In the genomic region with DNA sequence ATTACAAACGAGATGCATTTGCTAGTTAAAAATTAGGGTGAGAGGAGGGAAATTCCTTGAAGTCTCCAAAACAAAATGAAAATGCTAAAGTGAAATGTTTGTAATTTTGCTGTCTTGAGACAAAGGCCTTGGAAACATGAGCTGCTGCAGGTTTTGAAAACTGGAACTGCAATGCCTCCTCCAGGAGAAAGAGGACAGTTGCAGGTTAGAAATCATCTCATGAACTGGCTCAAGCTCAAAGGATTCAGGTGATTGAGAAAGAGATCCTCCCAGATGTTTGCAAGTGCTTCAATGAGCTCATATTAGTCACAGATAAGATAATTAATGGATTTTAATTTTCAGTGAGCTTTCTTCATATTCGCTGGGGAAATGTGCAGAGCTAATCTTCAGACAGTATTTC, we compare ENCODE assay signal across 10 cellular contexts. TPM values are rescaled to one million over a fixed set of nuclear protein-coding genes. Genes with fewer than 3 reads are reported as not detected.
A peak's percentile ranks its signal among the peaks of the same experiment; 100 is the strongest.
DNase-seq lines count a peak whose midpoint lies in the region; ATAC-seq, FAIRE-seq and TF ChIP-seq lines count a peak whose summit lies in the region.
"Had no signal": no experiment of that assay in that cellular context is flagged by ENCODE, and none has a peak within 500 bp of the region (broad histone marks: within the 10 kb centered on the region; RNA-seq: fewer than 3 reads in every experiment).

No MANE protein-coding gene starts in this region.

- no peaks in the 10 kb centered on the region for H3K9me1 ChIP-seq in endothelial cell of umbilical vein (replicated peaks; ENCODE audit: control insufficient read depth, extremely low read depth, insufficient read depth, low read length)

- H3K9ac ChIP-seq in endothelial cell of umbilical vein (replicated peaks; ENCODE audit: extremely low read depth, insufficient read depth, low read length) = no peak overlapping the region

- H3K27me3 ChIP-seq in endothelial cell of umbilical vein (ENCODE audit: control insufficient read depth in 2 of 2, insufficient read depth in 2 of 2, low read length in 2 of 2) (no peaks in the 10 kb centered on the region), gastrocnemius medialis (no peaks in the 10 kb centered on the region)

- H3K27me3 Mint-ChIP-seq in T-helper 2 cell treated with Interferon-gamma antibody and Interleukin-4, amounts not matched to agents 5 μg/mL and 100 μg/mL, for 36 hours (ENCODE audit: low read depth) = no peaks in the 10 kb centered on the region
- H3K27me3 Mint-ChIP-seq: activated naive CD8-positive, alpha-beta T cell had no signal

- peak; percentile 6 to 8 for TF ChIP-seq CTCF in endothelial cell of umbilical vein (IDR thresholded peaks at IDR 0.05; ENCODE audit: extremely low read depth in 1 of 2, insufficient read depth in 1 of 2, low read depth in 1 of 2, low read length in 2 of 2)
- TF ChIP-seq CTCF in gastrocnemius medialis (IDR thresholded peaks at IDR 0.05 in 4 of 5, conservative IDR thresholded peaks at IDR 0.05 in 1 of 5) = peak in 2 of 5 experiments; percentile 33 to 38

- FAIRE-seq in endothelial cell of umbilical vein (lab: Jason Lieb, UNC) = no peak

- no peaks in the 10 kb centered on the region for H3K4me1 Mint-ChIP-seq in T-helper 2 cell treated with Interferon-gamma antibody and Interleukin-4, amounts not matched to agents 5 μg/mL and 100 μg/mL, for 36 hours (ENCODE audit: low read depth)

- H3K36me3 Mint-ChIP-seq in T-helper 2 cell treated with Interferon-gamma antibody and Interleukin-4, amounts not matched to agents 5 μg/mL and 100 μg/mL, for 36 hours (ENCODE audit: low read depth) = no peaks in the 10 kb centered on the region
- H3K36me3 Mint-ChIP-seq: activated naive CD8-positive, alpha-beta T cell had no signal

- H3K27ac Mint-ChIP-seq in T-helper 2 cell treated with Interferon-gamma antibody and Interleukin-4, amounts not matched to agents 5 μg/mL and 100 μg/mL, for 36 hours = no peak overlapping the region
- H3K27ac Mint-ChIP-seq: activated naive CD8-positive, alpha-beta T cell had no signal

- dilution Hi-C loops in endothelial cell of umbilical vein (cut with MboI; ENCODE audit: extremely low pct_ligation_motif_present, low sequenced_read_pairs) = no loop called here

- no peak overlapping the region for H3K4me3 ChIP-seq in endothelial cell of umbilical vein (replicated peaks in 1 of 3; ENCODE audit: insufficient read depth in 1 of 3, low read depth in 1 of 3, low read length in 3 of 3)
- H3K4me3 ChIP-seq in gastrocnemius medialis = no peak overlapping the region

- no peaks in the 10 kb centered on the region for H3K9me3 ChIP-seq in endothelial cell of umbilical vein (replicated peaks; ENCODE audit: control insufficient read depth, insufficient read depth, low read length)
- no peaks in the 10 kb centered on the region for H3K9me3 ChIP-seq in gastrocnemius medialis

- no peak overlapping the region for H2AFZ ChIP-seq in endothelial cell of umbilical vein (ENCODE audit: low read depth, low read length)

- H3K79me2 ChIP-seq in endothelial cell of umbilical vein (ENCODE audit: control insufficient read depth, insufficient read depth, low read length) = no peaks in the 10 kb centered on the region

- no peaks in the 10 kb centered on the region for H4K20me1 ChIP-seq in endothelial cell of umbilical vein (replicated peaks; ENCODE audit: control insufficient read depth, extremely low read depth, insufficient read depth, low read length)

- BruUV-seq in endothelial cell of umbilical vein (replicated peaks; lab: Mats Ljungman, UMichigan) = no TSS peak

- no peak for TF ChIP-seq POLR2A in endothelial cell of umbilical vein (IDR thresholded peaks at IDR 0.05; ENCODE audit: low read depth, low read length)
- no peak for TF ChIP-seq POLR2A in gastrocnemius medialis (IDR thresholded peaks at IDR 0.05)

- no peak overlapping the region for H3K4me2 ChIP-seq in endothelial cell of umbilical vein (ENCODE audit: insufficient read depth, low read length)

- POLR2A ChIA-PET in endothelial cell of umbilical vein (lab: Charles Lee) = no interaction called here

- H3K27ac ChIP-seq in endothelial cell of umbilical vein (ENCODE audit: insufficient read depth, low read depth, low read length) (no peak overlapping the region), gastrocnemius medialis (peak overlapping the region; percentile 49 to 80 (median 72))

- in situ Hi-C loops in gastrocnemius medialis (cut with MboI; ENCODE audit: low sequenced_read_pairs in 4 of 4) = loop anchor here in 1 of 4 donors (25.0 kb wide), 1 partner anchor 1213 kb away; no protein-coding TSS in a partner anchor

- ATAC-seq in gastrocnemius medialis = peak; percentile 64 to 69

- H3K4me1 ChIP-seq in endothelial cell of umbilical vein (ENCODE audit: control insufficient read depth, extremely low read depth, insufficient read depth, low read length) (no peaks in the 10 kb centered on the region), gastrocnemius medialis (peaks cover 3 to 6% of the 10 kb centered on the region in 2 donors)

- H3K4me3 Mint-ChIP-seq in T-helper 2 cell treated with Interferon-gamma antibody and Interleukin-4, amounts not matched to agents 5 μg/mL and 100 μg/mL, for 36 hours = no peak overlapping the region
- H3K4me3 Mint-ChIP-seq: activated naive CD8-positive, alpha-beta T cell had no signal

- no peaks in the 10 kb centered on the region for H3K9me3 Mint-ChIP-seq in T-helper 2 cell treated with Interferon-gamma antibody and Interleukin-4, amounts not matched to agents 5 μg/mL and 100 μg/mL, for 36 hours

- H3K36me3 ChIP-seq in endothelial cell of umbilical vein (ENCODE audit: control insufficient read depth in 2 of 2, extremely low read depth in 1 of 2, insufficient read depth in 2 of 2, low read length in 2 of 2) (no peaks in the 10 kb centered on the region), gastrocnemius medialis (no peaks in the 10 kb centered on the region)

- DNase-seq in DMS153 (lab: John Stamatoyannopoulos, UW) (peak; percentile 6), DMS153 treated with DMSO at 0.1 percent for 48 hours (lab: John Stamatoyannopoulos, UW; ENCODE audit: unreplicated experiment) (no peak), NCI-H226 (peak; percentile 29), endothelial cell of umbilical vein (ENCODE audit: low read depth, low spot score) (no peak), gastrocnemius medialis (no peak), NCI-H128 (lab: John Stamatoyannopoulos, UW; ENCODE audit: unreplicated experiment) (no peak), ureter (ENCODE audit: low spot score) (no peak)
- no peak for DNase-seq in T-helper 2 cell treated with Interferon-gamma antibody and Interleukin-4, amounts not matched to agents 5 μg/mL and 100 μg/mL, for 36 hours (ENCODE audit: low spot score)

- intact Hi-C loops in endothelial cell of umbilical vein (cut with micrococcal nuclease) (loop anchor here (1.0 kb wide), 1 partner anchor 1195 kb away; no protein-coding TSS in a partner anchor), gastrocnemius medialis (cut with DNase I; ENCODE audit: low total_unique reads) (loop anchor here (2.0 kb wide), 1 partner anchor 1195 kb away; no protein-coding TSS in a partner anchor)

- CTCF ChIA-PET in endothelial cell of umbilical vein (lab: Charles Lee) = interaction anchor here (0.8 to 2.3 kb wide), 5 partner anchors 245 to 1472 kb away, joined by 3 to 93 read pairs (median 3); no protein-coding TSS in a partner anchor

TF ChIP-seq in endothelial cell of umbilical vein, 7 proteins besides CTCF, POLR2A, EP300 and RAD21:
- TF ChIP-seq GATA2 (IDR thresholded peaks at IDR 0.05; ENCODE audit: insufficient read depth, insufficient read length, low read depth, low read length) = no peak
- no peak for TF ChIP-seq POLR2AphosphoS5 (IDR thresholded peaks at IDR 0.05; ENCODE audit: insufficient read depth, low read depth, low read length)
- TF ChIP-seq, protein P1, sequence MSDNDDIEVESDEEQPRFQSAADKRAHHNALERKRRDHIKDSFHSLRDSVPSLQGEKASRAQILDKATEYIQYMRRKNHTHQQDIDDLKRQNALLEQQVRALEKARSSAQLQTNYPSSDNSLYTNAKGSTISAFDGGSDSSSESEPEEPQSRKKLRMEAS (IDR thresholded peaks at IDR 0.05; ENCODE audit: insufficient read depth, insufficient read length) = no peak
- TF ChIP-seq EZH2 (IDR thresholded peaks at IDR 0.05; ENCODE audit: borderline replicate concordance, low read depth, low read length, severe bottlenecking) = no peak
- TF ChIP-seq JUN (IDR thresholded peaks at IDR 0.05; ENCODE audit: borderline replicate concordance, insufficient read depth, insufficient read length, low read depth) = no peak
- no peak for TF ChIP-seq FOS (IDR thresholded peaks at IDR 0.05; ENCODE audit: borderline replicate concordance, insufficient read depth, low read length)
- TF ChIP-seq MYC (IDR thresholded peaks at IDR 0.05; ENCODE audit: low read depth, low read length) = no peak

RNA-seq across cellular contexts. Expression of gene SMPX, which starts 32.4 kb away (rescaled TPM):
- total RNA-seq in endothelial cell of umbilical vein (not detected in 2 replicates), gastrocnemius medialis (100 to 1,000 TPM in 3 of 4 donors, 10 to 100 TPM in 1; 79.1 to 797 (median 200) TPM), ureter (not detected)
- polyA plus RNA-seq in endothelial cell of umbilical vein = not detected in 2 replicates
- polyA plus RNA-seq in endothelial cell of umbilical vein (2011; cell fraction: cytosol; rRNA removed) = not detected in 2 replicates
- not detected in 2 replicates for polyA plus RNA-seq in endothelial cell of umbilical vein (2011; cell fraction: nucleus; rRNA removed)
- not detected in 2 replicates for polyA plus RNA-seq in endothelial cell of umbilical vein (2012)
- not detected in 2 replicates for polyA minus RNA-seq in endothelial cell of umbilical vein
- not detected for polyA minus RNA-seq in endothelial cell of umbilical vein (2011; cell fraction: cytosol; rRNA and poly(A)+ RNA removed)
- not detected in 2 replicates for polyA minus RNA-seq in endothelial cell of umbilical vein (2011; cell fraction: nucleus; rRNA and poly(A)+ RNA removed)
- total RNA-seq: pulmonary artery endothelial cell had no signal

Comparison
In these comparisons a context has a peak if more than half of its experiments do, and no peak if none do; other contexts are left out.
1. DNase-seq: peak in DMS153 (single experiment) and NCI-H226 (single experiment); none in DMS153 treated with DMSO at 0.1 percent for 48 hours (single experiment), endothelial cell of umbilical vein (single experiment), gastrocnemius medialis (0 of 2), T-helper 2 cell treated with Interferon-gamma antibody and Interleukin-4, amounts not matched to agents 5 μg/mL and 100 μg/mL, for 36 hours (single experiment), NCI-H128 (single experiment) and ureter (single experiment).
2. RNA of gene SMPX, which starts 32.4 kb away (total RNA-seq): 79.1 to 797 TPM in gastrocnemius medialis; not detected in ureter (single experiment) and not detected in endothelial cell of umbilical vein; every median in the first group is over 10 times any median in the second.